1 cellular context compared by ENCODE assay signal in the genomic region with DNA sequence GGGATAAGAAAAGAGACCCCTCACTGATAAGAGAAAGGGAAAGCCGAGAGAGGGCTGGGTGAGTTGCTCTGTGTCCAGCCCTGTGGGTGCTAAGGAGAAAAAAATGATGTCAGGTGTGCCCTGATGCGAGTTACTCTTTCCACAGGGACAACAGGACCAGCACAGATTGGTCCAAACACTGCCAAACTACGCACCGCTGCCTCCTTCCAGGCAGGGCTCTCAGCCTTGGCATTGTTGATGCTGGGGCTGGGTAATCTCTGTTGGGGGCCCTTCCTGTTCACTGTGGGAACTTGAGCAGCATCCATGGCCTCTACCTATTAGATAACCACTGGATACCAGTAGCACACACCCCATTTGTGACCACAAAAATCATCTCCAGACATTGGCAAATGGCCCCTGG.
TF ChIP-seq lines count a peak whose summit lies in the region.

No MANE protein-coding gene starts in this region.

TF ChIP-seq in H1, 55 proteins besides CTCF, POLR2A, EP300 and RAD21:
- no peak for TF ChIP-seq RFX5 (IDR thresholded peaks at IDR 0.05; ENCODE audit: borderline replicate concordance, low read depth, low read length)
- TF ChIP-seq RNF2 (IDR thresholded peaks at IDR 0.05; ENCODE audit: borderline replicate concordance, low read depth, low read length, missing control alignments, poor library complexity, severe bottlenecking) = no peak
- TF ChIP-seq, protein P1, sequence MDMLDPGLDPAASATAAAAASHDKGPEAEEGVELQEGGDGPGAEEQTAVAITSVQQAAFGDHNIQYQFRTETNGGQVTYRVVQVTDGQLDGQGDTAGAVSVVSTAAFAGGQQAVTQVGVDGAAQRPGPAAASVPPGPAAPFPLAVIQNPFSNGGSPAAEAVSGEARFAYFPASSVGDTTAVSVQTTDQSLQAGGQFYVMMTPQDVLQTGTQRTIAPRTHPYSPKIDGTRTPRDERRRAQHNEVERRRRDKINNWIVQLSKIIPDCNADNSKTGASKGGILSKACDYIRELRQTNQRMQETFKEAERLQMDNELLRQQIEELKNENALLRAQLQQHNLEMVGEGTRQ (IDR thresholded peaks at IDR 0.05; ENCODE audit: low read length) = no peak
- TF ChIP-seq SIX5 (IDR thresholded peaks at IDR 0.05; ENCODE audit: low read depth, low read length) = no peak
- no peak for TF ChIP-seq SUZ12 (IDR thresholded peaks at IDR 0.05; ENCODE audit: low read length)
- no peak for TF ChIP-seq HDAC6 (IDR thresholded peaks at IDR 0.05; ENCODE audit: low read depth, low read length)
- no peak for TF ChIP-seq BCL11A (IDR thresholded peaks at IDR 0.05; ENCODE audit: low read depth in 2 of 2, low read length in 2 of 2)
- TF ChIP-seq, protein P2, sequence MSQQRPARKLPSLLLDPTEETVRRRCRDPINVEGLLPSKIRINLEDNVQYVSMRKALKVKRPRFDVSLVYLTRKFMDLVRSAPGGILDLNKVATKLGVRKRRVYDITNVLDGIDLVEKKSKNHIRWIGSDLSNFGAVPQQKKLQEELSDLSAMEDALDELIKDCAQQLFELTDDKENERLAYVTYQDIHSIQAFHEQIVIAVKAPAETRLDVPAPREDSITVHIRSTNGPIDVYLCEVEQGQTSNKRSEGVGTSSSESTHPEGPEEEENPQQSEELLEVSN (IDR thresholded peaks at IDR 0.05) = no peak
- TF ChIP-seq SIRT6 (IDR thresholded peaks at IDR 0.05; ENCODE audit: low read length) = no peak
- no peak for TF ChIP-seq TBP (IDR thresholded peaks at IDR 0.05; ENCODE audit: low read depth, low read length)
- no peak for TF ChIP-seq BACH1 (IDR thresholded peaks at IDR 0.05; ENCODE audit: low read length)
- no peak for TF ChIP-seq JUN (IDR thresholded peaks at IDR 0.05; ENCODE audit: low read depth, low read length)
- no peak for TF ChIP-seq KDM5A (IDR thresholded peaks at IDR 0.05; ENCODE audit: low read length)
- TF ChIP-seq TAF7 (optimal IDR thresholded peaks at IDR 0.05; ENCODE audit: borderline replicate concordance, low read depth, low read length) = no peak
- no peak for TF ChIP-seq GTF2F1 (IDR thresholded peaks at IDR 0.05; ENCODE audit: borderline replicate concordance, low read depth, low read length)
- TF ChIP-seq SP1 (IDR thresholded peaks at IDR 0.05; ENCODE audit: low read depth, low read length) = no peak
- no peak for TF ChIP-seq NRF1 (IDR thresholded peaks at IDR 0.05; ENCODE audit: low read depth, low read length)
- no peak for TF ChIP-seq PHF8 (conservative IDR thresholded peaks at IDR 0.05; ENCODE audit: low read depth, low read length)
